Comparison of ENCODE assay signal across 8 cellular contexts in genomic region chr1:37486680-37487618, GRCh38. TPM values are rescaled to one million over a fixed set of nuclear protein-coding genes. Genes with fewer than 3 reads are reported as not detected.
DNase-seq lines count a peak whose midpoint lies in the region; ATAC-seq, FAIRE-seq and TF ChIP-seq lines count a peak whose summit lies in the region.

No MANE protein-coding gene starts in this region.

- no peak for FAIRE-seq in HTR-8/SVneo (lab: Jason Lieb, UNC)

- H3K27me3 ChIP-seq in SJSA1 (replicated peaks) (no peaks in the 10 kb centered on the region), upper lobe of left lung (no peaks in the 10 kb centered on the region)

- no peak for TF ChIP-seq EP300 in upper lobe of left lung (IDR thresholded peaks at IDR 0.05)

- ATAC-seq in omental fat pad (ENCODE audit: low FRiP score) (peak; percentile 68), upper lobe of left lung (ENCODE audit: low FRiP score in 2 of 2) (peak; percentile 85 to 93), GM21576 (IDR thresholded peaks at IDR 0.05; ENCODE audit: unreplicated experiment) (no peak)

- no peak overlapping the region for H3K4me3 ChIP-seq in SJSA1
- H3K4me3 ChIP-seq in upper lobe of left lung, result no peak overlapping the region

- WGBS in upper lobe of left lung, 2 donors, result 9 to 26% methylated on average over 9 to 10 of the region's 10 CpGs

- TF ChIP-seq CTCF in omental fat pad (IDR thresholded peaks at IDR 0.05) (peak in 2 of 3 donors; percentile 92 to 96), upper lobe of left lung (IDR thresholded peaks at IDR 0.05) (peak; percentile 97 to 98 (median 98))

- TF ChIP-seq POLR2A in upper lobe of left lung (IDR thresholded peaks at IDR 0.05), result no peak

- H3K27ac ChIP-seq in SJSA1, result no peak overlapping the region
- H3K27ac ChIP-seq in upper lobe of left lung, result peak overlapping the region; percentile 61 to 99 (median 89)

- H3K36me3 ChIP-seq in SJSA1, result peaks cover 49% of the 10 kb centered on the region
- H3K36me3 ChIP-seq in upper lobe of left lung, result peaks cover 21 to 52% (median 39%) of the 10 kb centered on the region in 4 donors

- H3K9me3 ChIP-seq in SJSA1 (replicated peaks) (no peaks in the 10 kb centered on the region), upper lobe of left lung (no peaks in the 10 kb centered on the region)

- peak; percentile 33 for DNase-seq in DMS114 treated with DMSO at 0.1 percent for 48 hours (lab: John Stamatoyannopoulos, UW; ENCODE audit: unreplicated experiment)
- DNase-seq in HTR-8/SVneo (ENCODE audit: insufficient read length, low spot score), result peak; percentile 75
- peak; percentile 65 to 76 for DNase-seq in SJSA1 (ENCODE audit: low read depth in 1 of 2, low spot score in 2 of 2)
- DNase-seq in activated naive CD4-positive, alpha-beta T cell (lab: John Stamatoyannopoulos, UW), result peak; percentile 68 to 77 (median 74)
- DNase-seq in foreskin melanocyte, result peak; percentile 59
- DNase-seq in omental fat pad (ENCODE audit: low spot score), result peak; percentile 93
- peak; percentile 86 to 92 for DNase-seq in upper lobe of left lung

- H3K4me1 ChIP-seq in SJSA1 (replicated peaks) (peaks cover 4% of the 10 kb centered on the region), upper lobe of left lung (peaks cover 41 to 47% (median 44%) of the 10 kb centered on the region in 4 donors)

RNA-seq across cellular contexts. Expression of gene ZC3H12A, which starts 12.6 kb away (rescaled TPM):
- total RNA-seq in SJSA1 (2014; rRNA removed; shearing (Covaris generic)), result 4.0 and 7.1 TPM in 2 replicates
- total RNA-seq in omental fat pad (100 to 1,000 TPM in 1 of 4 donors, 10 to 100 TPM in 2, 1 to 10 TPM in 1; 9.9 to 137 (median 30.4) TPM), upper lobe of left lung (10 to 100 TPM; 17.6 to 55.5 (median 26.2) TPM)

RNA-seq across cellular contexts. Expression of gene MEAF6, which starts 27.6 kb away (rescaled TPM):
- 83.4 and 112 TPM in 2 replicates for total RNA-seq in SJSA1 (2014; rRNA removed; shearing (Covaris generic))
- total RNA-seq in omental fat pad (10 to 100 TPM; 56.2 to 87.2 (median 61.5) TPM), upper lobe of left lung (100 to 1,000 TPM in 2 of 6 donors, 10 to 100 TPM in 4; 59.9 to 131 (median 75.1) TPM)

Comparison
In these comparisons a context has a peak if more than half of its experiments do, and no peak if none do; other contexts are left out.
1. DNase-seq: peak in every context shown above with its lines; median percentile 93 in omental fat pad; 89 in upper lobe of left lung; 75 in HTR-8/SVneo; 74 in activated naive CD4-positive, alpha-beta T cell; 70 in SJSA1; 59 in foreskin melanocyte; 33 in DMS114 treated with DMSO at 0.1 percent for 48 hours.